ENCODE assay signal across 1 cellular context in genomic region chr22:38733329-38734202, GRCh38.
TF ChIP-seq lines count a peak whose summit lies in the region.

No MANE protein-coding gene starts in this region.

TF ChIP-seq in HepG2, 621 proteins besides CTCF, POLR2A, EP300 and RAD21:
- no peak for TF ChIP-seq SUZ12 (IDR thresholded peaks at IDR 0.05; ENCODE audit: low read depth, low read length)
- no peak for TF ChIP-seq HNRNPLL (IDR thresholded peaks at IDR 0.05; ENCODE audit: low read depth, low read length, poor library complexity, severe bottlenecking)
- peak; percentile 92 for TF ChIP-seq RBM22 (optimal IDR thresholded peaks at IDR 0.05; ENCODE audit: low read length)
- peak; percentile 37 for TF ChIP-seq AGO2 (optimal IDR thresholded peaks at IDR 0.05; ENCODE audit: low read depth, low read length)
- TF ChIP-seq ZBTB4 (CRISPR knock-in tag; IDR thresholded peaks at IDR 0.05; ENCODE audit: borderline replicate concordance) = 0 out of 2 replicates have a peak, but pooled peaks have one; percentile 37
- no peak for TF ChIP-seq GABPA (IDR thresholded peaks at IDR 0.05; ENCODE audit: low read depth, low read length)
- no peak for TF ChIP-seq GABPA (CRISPR knock-in tag; IDR thresholded peaks at IDR 0.05; ENCODE audit: low read depth)
- peak; percentile 13; the same call in 1 of the 2 replicates for TF ChIP-seq SMC3 (IDR thresholded peaks at IDR 0.05; ENCODE audit: low read length)
- TF ChIP-seq POLR2AphosphoS2 (IDR thresholded peaks at IDR 0.05; ENCODE audit: low read depth, low read length) = 0 out of 2 replicates have a peak, but pooled peaks have one; percentile 29
- TF ChIP-seq POLR2G (IDR thresholded peaks at IDR 0.05; ENCODE audit: low read depth, low read length) = peak; percentile 38; the same call in 1 of the 2 replicates
- 0 out of 2 replicates have a peak, but pooled peaks have one; percentile 17 for TF ChIP-seq PATZ1 (CRISPR knock-in tag; IDR thresholded peaks at IDR 0.05)
- peak; percentile 45; the same call in 1 of the 2 replicates for TF ChIP-seq ZNF350 (CRISPR knock-in tag; IDR thresholded peaks at IDR 0.05; ENCODE audit: borderline replicate concordance, low read depth)
- TF ChIP-seq POLR2AphosphoS5 (IDR thresholded peaks at IDR 0.05; ENCODE audit: low read depth, low read length) = peak; percentile 17; the same call in 1 of the 2 replicates
- no peak for TF ChIP-seq ZBTB37 (CRISPR knock-in tag; IDR thresholded peaks at IDR 0.05)
- peak; percentile 74; the same call in 1 of the 2 replicates for TF ChIP-seq AKAP8 (CRISPR knock-in tag; IDR thresholded peaks at IDR 0.05)
- peak; percentile 66 for TF ChIP-seq STAG1 (CRISPR knock-in tag; IDR thresholded peaks at IDR 0.05)
- TF ChIP-seq PAF1 (CRISPR knock-in tag; IDR thresholded peaks at IDR 0.05) = peak; percentile 76; the same call in 1 of the 2 replicates
- TF ChIP-seq ZNF547 (CRISPR knock-in tag; IDR thresholded peaks at IDR 0.05) = no peak
- TF ChIP-seq PCBP2 (optimal IDR thresholded peaks at IDR 0.05; ENCODE audit: low read depth, low read length, poor library complexity, severe bottlenecking) = no peak
- TF ChIP-seq ZNF407 (CRISPR knock-in tag; IDR thresholded peaks at IDR 0.05; ENCODE audit: not compliant biosample characterization) = no peak
- no peak for TF ChIP-seq RFX1 (IDR thresholded peaks at IDR 0.05)
- TF ChIP-seq ZSCAN31 (CRISPR knock-in tag; IDR thresholded peaks at IDR 0.05; ENCODE audit: low read depth) = 0 out of 2 replicates have a peak, but pooled peaks have one; percentile 44
